19 cellular contexts compared by ENCODE assay signal in the genomic region with DNA sequence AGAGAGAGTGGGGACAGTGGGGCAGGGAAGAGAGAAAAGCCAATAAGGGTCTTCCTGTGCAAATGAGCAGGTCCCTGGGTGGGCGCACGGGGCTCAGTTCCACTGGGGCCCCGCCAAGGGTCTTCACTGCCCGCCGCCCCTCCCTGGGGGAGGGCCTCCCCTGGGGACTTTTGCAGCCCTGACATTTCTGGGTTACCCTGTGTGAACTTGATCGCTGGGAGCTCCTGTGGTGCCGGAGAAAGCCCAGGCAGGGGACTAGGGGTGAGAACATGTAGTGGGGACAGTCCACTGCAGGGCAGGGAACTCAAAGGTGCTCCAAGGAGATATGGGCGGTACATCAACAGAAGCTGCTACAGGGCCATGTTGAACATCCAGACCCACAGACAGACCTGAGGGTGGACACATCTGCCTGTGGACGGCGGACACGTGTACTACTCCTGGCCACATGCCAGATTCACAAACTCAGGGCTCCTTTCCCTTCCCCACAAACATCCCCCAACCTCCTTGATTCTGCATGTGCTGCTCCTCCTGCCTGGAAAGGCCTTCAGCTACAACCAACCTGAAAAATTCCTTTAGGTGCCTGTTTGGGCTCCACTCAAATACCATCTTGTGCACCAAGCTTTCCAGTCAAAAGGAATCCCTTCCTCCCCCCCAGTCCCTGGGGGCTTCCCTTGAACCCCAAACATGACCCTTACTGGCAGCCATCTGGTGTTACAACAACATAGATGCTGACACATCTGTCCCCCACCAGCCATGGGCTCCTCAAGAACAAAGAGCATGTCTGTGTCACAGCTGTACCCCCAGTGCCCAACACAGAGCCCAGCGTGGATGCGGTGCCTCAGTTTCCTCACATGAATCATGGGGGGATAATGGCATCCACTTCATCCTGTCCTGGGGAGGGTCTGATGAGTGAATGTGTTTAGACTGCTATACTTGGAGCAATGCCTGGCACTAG. TPM values are rescaled to one million over a fixed set of nuclear protein-coding genes. Genes with fewer than 3 reads are reported as not detected.
DNase-seq lines count a peak whose midpoint lies in the region; ATAC-seq and TF ChIP-seq lines count a peak whose summit lies in the region.
"Had no signal": no experiment of that assay in that cellular context is flagged by ENCODE, and none has a peak within 500 bp of the region (broad histone marks: within the 10 kb centered on the region; RNA-seq: fewer than 3 reads in every experiment).

No MANE protein-coding gene starts in this region.

- no peak overlapping the region for H3K27ac ChIP-seq in sigmoid colon
- no peak overlapping the region for H3K27ac ChIP-seq in GM23338 (ENCODE audit: low read depth)
- H3K27ac ChIP-seq: 22Rv1, adrenal gland, parathyroid adenoma had no signal

- ATAC-seq in T-helper 17 cell (no peak), HG03521 (IDR thresholded peaks at IDR 0.05; ENCODE audit: unreplicated experiment) (no peak), GM23338 (no peak)
- ATAC-seq in effector memory CD8-positive, alpha-beta T cell (replicated peaks), result no peak
- ATAC-seq: left colon, T-cell had no signal

- H3K27ac Mint-ChIP-seq in T-helper 17 cell (peak overlapping the region; percentile 82), GM23338 (no peak overlapping the region)
- peak overlapping the region; percentile 86 to 97 for H3K27ac Mint-ChIP-seq in effector memory CD8-positive, alpha-beta T cell
- H3K27ac Mint-ChIP-seq: type B pancreatic cell had no signal

- H3K36me3 ChIP-seq in sigmoid colon (no peaks in the 10 kb centered on the region), GM23338 (ENCODE audit: insufficient read depth) (no peaks in the 10 kb centered on the region)
- H3K36me3 ChIP-seq: adrenal gland had no signal

- H3K4me1 ChIP-seq in sigmoid colon, result peaks cover 0 to 5% (median 0%) of the 10 kb centered on the region in 4 donors
- H3K4me1 ChIP-seq in GM23338 (ENCODE audit: insufficient read depth), result no peaks in the 10 kb centered on the region
- H3K4me1 ChIP-seq: parathyroid adenoma had no signal

- no peaks in the 10 kb centered on the region for H3K27me3 Mint-ChIP-seq in T-helper 17 cell
- H3K27me3 Mint-ChIP-seq in effector memory CD8-positive, alpha-beta T cell, result no peaks in the 10 kb centered on the region
- peaks cover 1% of the 10 kb centered on the region for H3K27me3 Mint-ChIP-seq in GM23338 (ENCODE audit: insufficient read depth, low read depth, poor library complexity)
- H3K27me3 Mint-ChIP-seq: T-cell had no signal

- no peaks in the 10 kb centered on the region for H3K9me3 Mint-ChIP-seq in effector memory CD8-positive, alpha-beta T cell
- no peaks in the 10 kb centered on the region for H3K9me3 Mint-ChIP-seq in GM23338
- H3K9me3 Mint-ChIP-seq: T-cell, type B pancreatic cell had no signal

- no peaks in the 10 kb centered on the region for H4K20me1 ChIP-seq in GM23338 (replicated peaks; ENCODE audit: insufficient read depth)

- H3F3A ChIP-seq in GM23338 (replicated peaks; ENCODE audit: low read depth), result no peaks in the 10 kb centered on the region

- 80 to 92% methylated on average over 13 of the region's 13 CpGs for WGBS in sigmoid colon, 2 donors

- H3K9me2 ChIP-seq in GM23338 (ENCODE audit: insufficient read depth), result no peaks in the 10 kb centered on the region

- H3K4me3 Mint-ChIP-seq in T-helper 17 cell (peak overlapping the region; percentile 21), GM23338 (no peak overlapping the region)
- peak overlapping the region; percentile 56 to 68 for H3K4me3 Mint-ChIP-seq in effector memory CD8-positive, alpha-beta T cell
- H3K4me3 Mint-ChIP-seq: type B pancreatic cell had no signal

- H3K36me3 Mint-ChIP-seq in T-helper 17 cell (ENCODE audit: low read depth) (no peaks in the 10 kb centered on the region), GM23338 (ENCODE audit: low read depth) (no peaks in the 10 kb centered on the region)
- H3K36me3 Mint-ChIP-seq in effector memory CD8-positive, alpha-beta T cell (ENCODE audit: insufficient read depth), result peaks cover 9% of the 10 kb centered on the region
- H3K36me3 Mint-ChIP-seq: T-cell, type B pancreatic cell had no signal

- TF ChIP-seq POLR2A in sigmoid colon (IDR thresholded peaks at IDR 0.05), result no peak

- H2AFZ ChIP-seq in GM23338, result no peak overlapping the region
- H2AFZ ChIP-seq: parathyroid adenoma had no signal

- H3K4me1 Mint-ChIP-seq in T-helper 17 cell (peaks cover 39% of the 10 kb centered on the region), GM23338 (peaks cover 4% of the 10 kb centered on the region; the same call in 1 of the 3 replicates)
- peaks cover 56 to 63% of the 10 kb centered on the region in 2 donors for H3K4me1 Mint-ChIP-seq in effector memory CD8-positive, alpha-beta T cell (ENCODE audit: low read depth in 2 of 2)

- TF ChIP-seq EP300 in sigmoid colon (IDR thresholded peaks at IDR 0.05), result no peak

- H3K9me3 ChIP-seq in T-helper 17 cell (ENCODE audit: control insufficient read depth, low read length, poor library complexity, severe bottlenecking) (no peaks in the 10 kb centered on the region), sigmoid colon (no peaks in the 10 kb centered on the region)
- H3K9me3 ChIP-seq: adrenal gland had no signal

- no peak for TF ChIP-seq CTCF in sigmoid colon (IDR thresholded peaks at IDR 0.05)
- no peak for TF ChIP-seq CTCF in GM23338 (conservative IDR thresholded peaks at IDR 0.05; ENCODE audit: low read depth in 2 of 2)

- no peak overlapping the region for H3K4me3 ChIP-seq in sigmoid colon
- no peak overlapping the region for H3K4me3 ChIP-seq in GM23338
- H3K4me3 ChIP-seq: adrenal gland, skin epidermis had no signal

- intact Hi-C loops in sigmoid colon (cut with DNase I), result no loop called here

- no peaks in the 10 kb centered on the region for H3K79me2 ChIP-seq in GM23338 (replicated peaks; ENCODE audit: insufficient read depth)
- H3K79me2 ChIP-seq: parathyroid adenoma had no signal

- no peaks in the 10 kb centered on the region for H3K27me3 ChIP-seq in sigmoid colon
- no peaks in the 10 kb centered on the region for H3K27me3 ChIP-seq in GM23338 (ENCODE audit: insufficient read depth)
- H3K27me3 ChIP-seq: adrenal gland had no signal

- no peak overlapping the region for H3K4me2 ChIP-seq in GM23338

- DNase-seq in DMS 273 (lab: John Stamatoyannopoulos, UW; ENCODE audit: unreplicated experiment) (peak; percentile 19), DMS 273 treated with DMSO at 0.1 percent for 48 hours (lab: John Stamatoyannopoulos, UW) (no peak), T-helper 17 cell (no peak), sigmoid colon (peak; percentile 34), GM23338 (ENCODE audit: low spot score) (no peak), NCI-H2107 (lab: John Stamatoyannopoulos, UW) (no peak)
- no peak for DNase-seq in effector memory CD8-positive, alpha-beta T cell
- DNase-seq: activated CD4-positive, CD25-positive, alpha-beta regulatory T cell; central memory CD4-positive, alpha-beta T cell; KG1; left colon; NCI-H1436; T-cell had no signal

TF ChIP-seq in GM23338, 12 proteins besides CTCF, POLR2A, EP300 and RAD21 (continues in another document):
- TF ChIP-seq ZNF331 (CRISPR knock-in tag; IDR thresholded peaks at IDR 0.05; ENCODE audit: low read depth) (no peak), EZH2phosphoT487 (IDR thresholded peaks at IDR 0.05; ENCODE audit: unreplicated experiment) (no peak), STAT1 (IDR thresholded peaks at IDR 0.05; ENCODE audit: unreplicated experiment) (no peak), NANOG (IDR thresholded peaks at IDR 0.05; ENCODE audit: borderline replicate concordance) (no peak), ZNF114 (CRISPR knock-in tag; IDR thresholded peaks at IDR 0.05) (no peak), POLR2AphosphoS5 (IDR thresholded peaks at IDR 0.05; ENCODE audit: low read depth) (no peak), CREB1 (CRISPR knock-in tag; IDR thresholded peaks at IDR 0.05; ENCODE audit: low read depth) (no peak), EZH2 (IDR thresholded peaks at IDR 0.05; ENCODE audit: low read depth, unreplicated experiment) (no peak)
- TF ChIP-seq, protein P1, sequence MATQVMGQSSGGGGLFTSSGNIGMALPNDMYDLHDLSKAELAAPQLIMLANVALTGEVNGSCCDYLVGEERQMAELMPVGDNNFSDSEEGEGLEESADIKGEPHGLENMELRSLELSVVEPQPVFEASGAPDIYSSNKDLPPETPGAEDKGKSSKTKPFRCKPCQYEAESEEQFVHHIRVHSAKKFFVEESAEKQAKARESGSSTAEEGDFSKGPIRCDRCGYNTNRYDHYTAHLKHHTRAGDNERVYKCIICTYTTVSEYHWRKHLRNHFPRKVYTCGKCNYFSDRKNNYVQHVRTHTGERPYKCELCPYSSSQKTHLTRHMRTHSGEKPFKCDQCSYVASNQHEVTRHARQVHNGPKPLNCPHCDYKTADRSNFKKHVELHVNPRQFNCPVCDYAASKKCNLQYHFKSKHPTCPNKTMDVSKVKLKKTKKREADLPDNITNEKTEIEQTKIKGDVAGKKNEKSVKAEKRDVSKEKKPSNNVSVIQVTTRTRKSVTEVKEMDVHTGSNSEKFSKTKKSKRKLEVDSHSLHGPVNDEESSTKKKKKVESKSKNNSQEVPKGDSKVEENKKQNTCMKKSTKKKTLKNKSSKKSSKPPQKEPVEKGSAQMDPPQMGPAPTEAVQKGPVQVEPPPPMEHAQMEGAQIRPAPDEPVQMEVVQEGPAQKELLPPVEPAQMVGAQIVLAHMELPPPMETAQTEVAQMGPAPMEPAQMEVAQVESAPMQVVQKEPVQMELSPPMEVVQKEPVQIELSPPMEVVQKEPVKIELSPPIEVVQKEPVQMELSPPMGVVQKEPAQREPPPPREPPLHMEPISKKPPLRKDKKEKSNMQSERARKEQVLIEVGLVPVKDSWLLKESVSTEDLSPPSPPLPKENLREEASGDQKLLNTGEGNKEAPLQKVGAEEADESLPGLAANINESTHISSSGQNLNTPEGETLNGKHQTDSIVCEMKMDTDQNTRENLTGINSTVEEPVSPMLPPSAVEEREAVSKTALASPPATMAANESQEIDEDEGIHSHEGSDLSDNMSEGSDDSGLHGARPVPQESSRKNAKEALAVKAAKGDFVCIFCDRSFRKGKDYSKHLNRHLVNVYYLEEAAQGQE (IDR thresholded peaks at IDR 0.05; ENCODE audit: unreplicated experiment), result no peak
- TF ChIP-seq, protein P2, sequence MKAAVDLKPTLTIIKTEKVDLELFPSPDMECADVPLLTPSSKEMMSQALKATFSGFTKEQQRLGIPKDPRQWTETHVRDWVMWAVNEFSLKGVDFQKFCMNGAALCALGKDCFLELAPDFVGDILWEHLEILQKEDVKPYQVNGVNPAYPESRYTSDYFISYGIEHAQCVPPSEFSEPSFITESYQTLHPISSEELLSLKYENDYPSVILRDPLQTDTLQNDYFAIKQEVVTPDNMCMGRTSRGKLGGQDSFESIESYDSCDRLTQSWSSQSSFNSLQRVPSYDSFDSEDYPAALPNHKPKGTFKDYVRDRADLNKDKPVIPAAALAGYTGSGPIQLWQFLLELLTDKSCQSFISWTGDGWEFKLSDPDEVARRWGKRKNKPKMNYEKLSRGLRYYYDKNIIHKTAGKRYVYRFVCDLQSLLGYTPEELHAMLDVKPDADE (IDR thresholded peaks at IDR 0.05), result no peak

RNA-seq across cellular contexts. Expression of a gene that starts 42.9 kb away (rescaled TPM):
- 10 to 100 TPM in 1 of 2 donors, 1 to 10 TPM in 1; 7.8 to 12.7 TPM for total RNA-seq in T-helper 17 cell
- 10 to 100 TPM in 2 of 4 donors, 1 to 10 TPM in 2; 8.2 to 24.1 (median 14.2) TPM for total RNA-seq in sigmoid colon
- 10 to 100 TPM; 13.8 to 36.2 (median 24.7) TPM for polyA plus RNA-seq in sigmoid colon
- total RNA-seq in GM23338 (2014; rRNA removed; shearing (Covaris generic)), result 10.4 and 11.2 TPM in 2 replicates
- polyA plus RNA-seq in GM23338 (2016; fragmentation: Nextera tagmentation; extraction: Ambion mirVana), result 6.5 and 8.1 TPM in 2 replicates

Comparison
In these comparisons a context has a peak if more than half of its experiments do, and no peak if none do; other contexts are left out.
1. DNase-seq: peak in DMS 273 (single experiment) and sigmoid colon (single experiment); none in DMS 273 treated with DMSO at 0.1 percent for 48 hours (single experiment), T-helper 17 cell (0 of 3), effector memory CD8-positive, alpha-beta T cell (0 of 3), GM23338 (single experiment) and NCI-H2107 (single experiment).